20 cellular contexts compared by ENCODE assay signal in the genomic region with DNA sequence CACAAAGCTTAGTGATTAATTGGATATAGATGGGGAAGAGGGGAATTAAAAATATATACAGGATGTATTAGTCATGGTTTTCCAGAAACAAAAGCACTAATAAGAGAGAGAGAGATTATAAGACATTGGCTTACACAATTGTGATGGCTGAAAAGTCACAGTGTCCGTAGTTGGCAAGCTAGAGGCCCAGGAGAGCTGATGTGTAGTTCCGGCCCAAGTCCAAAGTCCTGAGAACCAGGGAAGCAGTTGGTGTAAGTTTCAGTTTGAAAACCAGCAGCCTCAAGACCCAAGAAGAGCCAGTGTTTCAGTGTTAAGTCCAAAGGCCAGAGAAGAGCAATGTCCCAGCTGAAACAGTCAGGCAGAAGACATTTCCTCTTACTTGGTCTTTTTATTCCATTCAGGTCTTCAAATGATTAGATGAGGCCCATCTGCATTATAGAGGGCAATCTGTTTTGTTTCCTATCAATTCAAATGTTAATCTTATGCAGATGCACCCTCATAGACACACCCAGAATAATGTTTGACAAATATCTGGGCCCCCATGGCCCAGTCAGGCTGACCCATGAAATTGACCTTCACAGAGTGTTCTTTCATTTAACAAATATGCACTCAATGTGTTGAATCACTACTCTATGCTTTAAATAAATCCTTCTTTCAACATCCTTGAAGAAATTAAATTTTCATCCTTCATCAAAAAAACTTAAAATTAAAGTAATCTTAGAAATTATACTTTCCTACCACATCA.
DNase-seq lines count a peak whose midpoint lies in the region; ATAC-seq and TF ChIP-seq lines count a peak whose summit lies in the region.
"Had no signal": no experiment of that assay in that cellular context is flagged by ENCODE, and none has a peak within 500 bp of the region (broad histone marks: within the 10 kb centered on the region; RNA-seq: fewer than 3 reads in every experiment).

No MANE protein-coding gene starts in this region.

- H3K27ac ChIP-seq in aorta (ENCODE audit: low read depth in 1 of 2, low read length in 2 of 2): no peak overlapping the region
- H3K27ac ChIP-seq in foreskin keratinocyte: no peak overlapping the region
- H3K27ac ChIP-seq: Peyer's patch, thyroid gland had no signal

- TF ChIP-seq CTCF in fibroblast of mammary gland (conservative IDR thresholded peaks at IDR 0.05; ENCODE audit: control insufficient read depth, insufficient read depth, low read depth, low read length): no peak
- TF ChIP-seq CTCF in foreskin keratinocyte (conservative IDR thresholded peaks at IDR 0.05): no peak

- ATAC-seq in left lobe of liver (peak; percentile 52), aorta (ENCODE audit: low FRiP score) (peak; percentile 60), GM18511 (IDR thresholded peaks at IDR 0.05; ENCODE audit: unreplicated experiment) (no peak), foreskin keratinocyte (no peak)
- ATAC-seq: activated CD8-positive, alpha-beta T cell treated with anti-CD3 and anti-CD28 coated beads for 36 hours; activated T-cell treated with anti-CD3 and anti-CD28 coated beads, Interleukin-2, amount 50 U/mL, for 72 hours had no signal

- intact Hi-C loops in aorta (cut with DNase I): no loop called here

- H3K36me3 ChIP-seq in adipocyte (ENCODE audit: control insufficient read depth, insufficient read depth, low read length, severe bottlenecking) (no peaks in the 10 kb centered on the region), aorta (ENCODE audit: control insufficient read depth in 1 of 2, insufficient read depth in 2 of 2, low read length in 1 of 2) (no peaks in the 10 kb centered on the region)
- H3K36me3 ChIP-seq: Peyer's patch, thyroid gland had no signal

- peak overlapping the region; percentile 54 for H3K9ac ChIP-seq in adipocyte (ENCODE audit: low read length)

- peak; percentile 33 for DNase-seq in adipocyte (ENCODE audit: low read depth)
- DNase-seq in fibroblast of mammary gland (ENCODE audit: low read depth): peak; percentile 60
- no peak for DNase-seq in left lobe of liver (ENCODE audit: low spot score)
- DNase-seq in aorta: peak in 1 of 2 donors; percentile 58
- no peak for DNase-seq in NCI-H1436 (lab: John Stamatoyannopoulos, UW)
- no peak for DNase-seq in foreskin keratinocyte
- DNase-seq: activated CD8-positive, alpha-beta T cell treated with anti-CD3 and anti-CD28 coated beads for 36 hours; activated T-cell treated with anti-CD3 and anti-CD28 coated beads, Interleukin-2, amount 50 U/mL, for 72 hours; C1 segment of cervical spinal cord; caudate nucleus; DMS79; effector memory CD4-positive, alpha-beta T cell; glutamatergic neuron; NCI-H1105; NCI-H2171; Peyer's patch; stimulated activated CD4-positive, alpha-beta T cell treated with anti-CD3 and anti-CD28 coated beads, Interleukin-4, amount 100 ng/mL, for 4 hours; SW 1271 had no signal

- 33 to 46% methylated on average over 2 of the region's 2 CpGs for WGBS in aorta, 2 donors

- peak overlapping the region; percentile 50 for H3K4me3 ChIP-seq in adipocyte (ENCODE audit: low read length)
- H3K4me3 ChIP-seq in fibroblast of mammary gland (ENCODE audit: control insufficient read depth, low read depth, low read length): no peak overlapping the region
- no peak overlapping the region for H3K4me3 ChIP-seq in aorta (ENCODE audit: low read length in 2 of 2)
- H3K4me3 ChIP-seq: Peyer's patch, thyroid gland had no signal

- H3K4me1 ChIP-seq in adipocyte (ENCODE audit: control insufficient read depth, insufficient read depth, low read length) (peaks cover 34% of the 10 kb centered on the region), aorta (ENCODE audit: control insufficient read depth in 1 of 2, insufficient read depth in 2 of 2, low read length in 2 of 2) (no peaks in the 10 kb centered on the region), foreskin keratinocyte (peaks cover 5% of the 10 kb centered on the region)
- H3K4me1 ChIP-seq: Peyer's patch, thyroid gland had no signal

- no peaks in the 10 kb centered on the region for H3K27me3 ChIP-seq in adipocyte (replicated peaks; ENCODE audit: control insufficient read depth, insufficient read depth, low read length)
- no peaks in the 10 kb centered on the region for H3K27me3 ChIP-seq in aorta (ENCODE audit: control insufficient read depth in 1 of 2, insufficient read depth in 2 of 2, low read length in 1 of 2)
- H3K27me3 ChIP-seq in foreskin keratinocyte: no peaks in the 10 kb centered on the region
- H3K27me3 ChIP-seq: Peyer's patch, thyroid gland had no signal

- H3K9me3 ChIP-seq in adipocyte (ENCODE audit: control insufficient read depth, low read length): no peaks in the 10 kb centered on the region
- H3K9me3 ChIP-seq in aorta (ENCODE audit: control insufficient read depth, low read length): peaks cover 2% of the 10 kb centered on the region
- H3K9me3 ChIP-seq: Peyer's patch, thyroid gland had no signal

Comparison
In these comparisons a context has a peak if more than half of its experiments do, and no peak if none do; other contexts are left out.
1. DNase-seq: peak in adipocyte (single experiment) and fibroblast of mammary gland (single experiment); none in left lobe of liver (single experiment), NCI-H1436 (single experiment) and foreskin keratinocyte (0 of 2).
2. ATAC-seq: peak in left lobe of liver (single experiment) and aorta (single experiment); none in GM18511 (single experiment) and foreskin keratinocyte (single experiment).